Comparison of ENCODE assay signal across 2 cellular contexts in genomic region chr12:271165-271564, GRCh38.
A peak's percentile ranks its signal among the peaks of the same experiment; 100 is the strongest.
TF ChIP-seq lines count a peak whose summit lies in the region.

No MANE protein-coding gene starts in this region.

TF ChIP-seq in liver, 16 proteins besides CTCF, POLR2A, EP300 and RAD21:
- TF ChIP-seq FOXA1 (IDR thresholded peaks at IDR 0.05) = no peak
- TF ChIP-seq YY1 (IDR thresholded peaks at IDR 0.05) = no peak
- TF ChIP-seq REST (IDR thresholded peaks at IDR 0.05) = no peak
- TF ChIP-seq TAF1 (conservative IDR thresholded peaks at IDR 0.05) = no peak
- TF ChIP-seq RXRA (IDR thresholded peaks at IDR 0.05) = no peak
- peak; percentile 31 to 43 for TF ChIP-seq HNF4A (conservative IDR thresholded peaks at IDR 0.05)
- no peak for TF ChIP-seq ZBTB33 (IDR thresholded peaks at IDR 0.05)

TF ChIP-seq in HepG2, 621 proteins besides CTCF, POLR2A, EP300 and RAD21:
- TF ChIP-seq ZNF318 (CRISPR knock-in tag; IDR thresholded peaks at IDR 0.05) (no peak), ZNF17 (CRISPR knock-in tag; IDR thresholded peaks at IDR 0.05) (no peak), SKIL (CRISPR knock-in tag; IDR thresholded peaks at IDR 0.05; ENCODE audit: borderline replicate concordance) (no peak), DBP (CRISPR knock-in tag; IDR thresholded peaks at IDR 0.05; ENCODE audit: not compliant biosample characterization) (no peak), NFE2 (CRISPR knock-in tag; IDR thresholded peaks at IDR 0.05) (no peak), FUBP1 (CRISPR knock-in tag; IDR thresholded peaks at IDR 0.05; ENCODE audit: borderline replicate concordance) (no peak), ZNF280B (CRISPR knock-in tag; IDR thresholded peaks at IDR 0.05; ENCODE audit: borderline replicate concordance) (no peak), SP5 (CRISPR knock-in tag; IDR thresholded peaks at IDR 0.05; ENCODE audit: borderline replicate concordance, low read depth) (no peak), SRSF4 (IDR thresholded peaks at IDR 0.05; ENCODE audit: low read depth, low read length, poor library complexity, severe bottlenecking) (no peak), FOXA1 (IDR thresholded peaks at IDR 0.05) (no peak), FOXA1 (CRISPR knock-in tag; IDR thresholded peaks at IDR 0.05) (no peak), HOXA5 (CRISPR knock-in tag; IDR thresholded peaks at IDR 0.05) (no peak), SIX4 (CRISPR knock-in tag; IDR thresholded peaks at IDR 0.05) (no peak)
TF ChIP-seq in HepG2: peak in this region for 0.
